ENCODE assay signal across 7 cellular contexts in genomic region chr10:6300106-6300783, GRCh38.
DNase-seq lines count a peak whose midpoint lies in the region; ATAC-seq and TF ChIP-seq lines count a peak whose summit lies in the region.

No MANE protein-coding gene starts in this region.

- H3K4me3 ChIP-seq in lower lobe of right lung: no peak overlapping the region

- no peak for TF ChIP-seq CTCF in lower lobe of right lung (IDR thresholded peaks at IDR 0.05)

- intact Hi-C loops in lower lobe of right lung (cut with DNase I): no loop called here

- peak overlapping the region; percentile 92 for H3K27ac Mint-ChIP-seq in activated naive CD8-positive, alpha-beta T cell treated with anti-CD3 and anti-CD28 coated beads for 36 hours

- H3K9me3 ChIP-seq in lower lobe of right lung: no peaks in the 10 kb centered on the region

- H3K4me1 Mint-ChIP-seq in activated naive CD8-positive, alpha-beta T cell treated with anti-CD3 and anti-CD28 coated beads for 36 hours: peaks cover 44% of the 10 kb centered on the region

- H3K27me3 ChIP-seq in lower lobe of right lung (ENCODE audit: low read depth): no peaks in the 10 kb centered on the region

- peaks cover 3% of the 10 kb centered on the region for H3K9me3 Mint-ChIP-seq in activated naive CD8-positive, alpha-beta T cell treated with anti-CD3 and anti-CD28 coated beads for 36 hours

- H3K36me3 Mint-ChIP-seq in activated naive CD8-positive, alpha-beta T cell treated with anti-CD3 and anti-CD28 coated beads for 36 hours: peaks cover 22% of the 10 kb centered on the region

- H3K36me3 ChIP-seq in lower lobe of right lung: no peaks in the 10 kb centered on the region

- no peaks in the 10 kb centered on the region for H3K27me3 Mint-ChIP-seq in activated naive CD8-positive, alpha-beta T cell treated with anti-CD3 and anti-CD28 coated beads for 36 hours

- ATAC-seq in GM18519 (IDR thresholded peaks at IDR 0.05; ENCODE audit: low FRiP score, unreplicated experiment): peak; percentile 79
- ATAC-seq in HG02588 (IDR thresholded peaks at IDR 0.05; ENCODE audit: unreplicated experiment): peak; percentile 70
- peak; percentile 54 to 65 for ATAC-seq in lower lobe of right lung

- peak; percentile 96 for DNase-seq in MV-4-11 (lab: John Stamatoyannopoulos, UW)
- DNase-seq in activated naive CD8-positive, alpha-beta T cell treated with anti-CD3 and anti-CD28 coated beads for 36 hours: peak; percentile 25
- no peak for DNase-seq in lower lobe of right lung
- DNase-seq in NCI-H187 treated with DMSO at 0.1 percent for 48 hours (lab: John Stamatoyannopoulos, UW): no peak
- no peak for DNase-seq in NCI-H1417 treated with DMSO at 0.1 percent for 48 hours (lab: John Stamatoyannopoulos, UW)

- peak overlapping the region; percentile 47 for H3K27ac ChIP-seq in lower lobe of right lung

- peaks cover 36% of the 10 kb centered on the region for H3K4me1 ChIP-seq in lower lobe of right lung

- peak overlapping the region; percentile 59 for H3K4me3 Mint-ChIP-seq in activated naive CD8-positive, alpha-beta T cell treated with anti-CD3 and anti-CD28 coated beads for 36 hours

Comparison
In these comparisons a context has a peak if more than half of its experiments do, and no peak if none do; other contexts are left out.
1. DNase-seq: peak in MV-4-11 (single experiment) and activated naive CD8-positive, alpha-beta T cell treated with anti-CD3 and anti-CD28 coated beads for 36 hours (single experiment); none in lower lobe of right lung (single experiment), NCI-H187 treated with DMSO at 0.1 percent for 48 hours (single experiment) and NCI-H1417 treated with DMSO at 0.1 percent for 48 hours (single experiment).
2. Peak in every context shown above with its lines, with median percentiles within 50 percentile points of each other: ATAC-seq.